ENCODE assay signal across 8 cellular contexts in genomic region chr3:71580636-71581215, GRCh38. TPM values are rescaled to one million over a fixed set of nuclear protein-coding genes. Genes with fewer than 3 reads are reported as not detected.
A peak's percentile ranks its signal among the peaks of the same experiment; 100 is the strongest.
DNase-seq lines count a peak whose midpoint lies in the region; ATAC-seq, FAIRE-seq and TF ChIP-seq lines count a peak whose summit lies in the region.

No MANE protein-coding gene starts in this region.

- peak overlapping the region; percentile 94 for H3K4me3 Mint-ChIP-seq in activated T-helper 17 cell treated with anti-CD3 and anti-CD28 coated beads, Interleukin-2, amount 50 U/mL, for 72 hours

- H3K4me1 ChIP-seq in keratinocyte (ENCODE audit: control insufficient read depth, extremely low read depth, insufficient read depth, low read length): peaks cover 34% of the 10 kb centered on the region
- H3K4me1 ChIP-seq in stomach smooth muscle (ENCODE audit: control insufficient read depth, insufficient read depth, low read length): peaks cover 11% of the 10 kb centered on the region

- no peak for TF ChIP-seq CTCF in keratinocyte (optimal IDR thresholded peaks at IDR 0.05 in 1 of 3, IDR thresholded peaks at IDR 0.05 in 1 of 3, conservative IDR thresholded peaks at IDR 0.05 in 1 of 3; ENCODE audit: extremely low read depth in 1 of 3, insufficient read depth in 2 of 3, low read length in 3 of 3)

- H3K9me1 ChIP-seq in keratinocyte (ENCODE audit: control insufficient read depth, extremely low read depth, insufficient read depth, low read length): no peaks in the 10 kb centered on the region

- H3K79me2 ChIP-seq in keratinocyte (ENCODE audit: control insufficient read depth, insufficient read depth, low read length): peaks cover 6% of the 10 kb centered on the region

- DNase-seq in SIG-M5 treated with dmso at 0.1 percent for 504 hours (lab: John Stamatoyannopoulos, UW; ENCODE audit: unreplicated experiment): peak; percentile 36
- DNase-seq in SIG-M5 (lab: John Stamatoyannopoulos, UW): no peak
- no peak for DNase-seq in keratinocyte (ENCODE audit: low read depth, low spot score)
- DNase-seq in UCSD-AML1 (lab: John Stamatoyannopoulos, UW; ENCODE audit: unreplicated experiment): no peak
- no peak for DNase-seq in activated CD4-positive, alpha-beta T cell treated with anti-CD3 and anti-CD28 coated beads, Interleukin-2, amount 50 U/mL, for 1 hour
- DNase-seq in putamen (ENCODE audit: low spot score): no peak

- H3K27ac Mint-ChIP-seq in activated T-helper 17 cell treated with anti-CD3 and anti-CD28 coated beads, Interleukin-2, amount 50 U/mL, for 72 hours: peak overlapping the region; percentile 97

- peaks cover 44% of the 10 kb centered on the region for H3K36me3 Mint-ChIP-seq in activated T-helper 17 cell treated with anti-CD3 and anti-CD28 coated beads, Interleukin-2, amount 50 U/mL, for 72 hours (ENCODE audit: low read depth)

- no peaks in the 10 kb centered on the region for H3K9me3 Mint-ChIP-seq in activated T-helper 17 cell treated with anti-CD3 and anti-CD28 coated beads, Interleukin-2, amount 50 U/mL, for 72 hours

- H3K9me3 ChIP-seq in keratinocyte (ENCODE audit: control insufficient read depth, low read depth, low read length) (no peaks in the 10 kb centered on the region), stomach smooth muscle (ENCODE audit: control insufficient read depth in 2 of 2, low read length in 2 of 2) (no peaks in the 10 kb centered on the region)

- no peak for FAIRE-seq in keratinocyte (lab: Jason Lieb, UNC)

- H4K20me1 ChIP-seq in keratinocyte (ENCODE audit: control insufficient read depth, extremely low read depth, insufficient read depth, low read length): no peaks in the 10 kb centered on the region

- H3K27ac ChIP-seq in keratinocyte (ENCODE audit: control insufficient read depth, insufficient read depth, low read length): no peak overlapping the region
- peak overlapping the region; percentile 95 for H3K27ac ChIP-seq in stomach smooth muscle (ENCODE audit: low read length)

- dilution Hi-C loops in keratinocyte (cut with MboI; ENCODE audit: extremely low pct_ligation_motif_present, low sequenced_read_pairs): no loop called here

- H3K9ac ChIP-seq in keratinocyte (ENCODE audit: control insufficient read depth, extremely low read depth, insufficient read depth, low read length) (peak overlapping the region; percentile 77), stomach smooth muscle (ENCODE audit: low read length in 2 of 2) (peak overlapping the region; percentile 91 to 95)

- ATAC-seq in activated T-helper 17 cell treated with anti-CD3 and anti-CD28 coated beads, Interleukin-2, amount 50 U/mL, for 72 hours (replicated peaks): no peak

- H3K27me3 ChIP-seq in keratinocyte (ENCODE audit: control insufficient read depth, extremely low read depth, insufficient read depth, low read length) (no peaks in the 10 kb centered on the region), stomach smooth muscle (ENCODE audit: control insufficient read depth in 1 of 2, insufficient read depth in 2 of 2, low read length in 2 of 2) (no peaks in the 10 kb centered on the region)

- H3K27me3 Mint-ChIP-seq in activated T-helper 17 cell treated with anti-CD3 and anti-CD28 coated beads, Interleukin-2, amount 50 U/mL, for 72 hours: no peaks in the 10 kb centered on the region

- peak overlapping the region; percentile 90 for H3K4me2 ChIP-seq in keratinocyte (ENCODE audit: control insufficient read depth, extremely low read depth, insufficient read depth, low read depth, low read length)

- H2AFZ ChIP-seq in keratinocyte (ENCODE audit: control insufficient read depth, low read length): peak overlapping the region; percentile 88

- H3K4me1 Mint-ChIP-seq in activated T-helper 17 cell treated with anti-CD3 and anti-CD28 coated beads, Interleukin-2, amount 50 U/mL, for 72 hours: peaks cover 14% of the 10 kb centered on the region

- H3K36me3 ChIP-seq in keratinocyte (ENCODE audit: control insufficient read depth in 2 of 2, extremely low read depth in 1 of 2, insufficient read depth in 2 of 2, low read length in 2 of 2): no peaks in the 10 kb centered on the region
- no peaks in the 10 kb centered on the region for H3K36me3 ChIP-seq in stomach smooth muscle (ENCODE audit: control insufficient read depth in 2 of 2, insufficient read depth in 2 of 2, low read length in 2 of 2)

- H3K4me3 ChIP-seq in keratinocyte (ENCODE audit: control insufficient read depth in 2 of 3, extremely low read depth in 1 of 3, insufficient read depth in 2 of 3, low read depth in 1 of 3, low read length in 3 of 3): peak overlapping the region; percentile 65 to 89 (median 73)
- H3K4me3 ChIP-seq in stomach smooth muscle (ENCODE audit: low read length in 2 of 2): peak overlapping the region; percentile 91 to 92

RNA-seq across cellular contexts. Expression of gene FOXP1, which starts 2.8 kb away (rescaled TPM):
- total RNA-seq in activated T-helper 17 cell treated with anti-CD3 and anti-CD28 coated beads, Interleukin-2, amount 50 U/mL, for 72 hours: 100 to 1,000 TPM; 101 to 171 TPM
- polyA plus RNA-seq in keratinocyte: 6.2 to 27.3 TPM (median 14.6 TPM) in 3 replicates
- polyA plus RNA-seq in keratinocyte (2011; ENCODE audit: low read depth): 22.8 TPM
- 6.8 and 8.3 TPM in 2 replicates for polyA plus RNA-seq in keratinocyte (2011; cell fraction: cytosol; rRNA removed)
- polyA plus RNA-seq in keratinocyte (2011; cell fraction: nucleus; rRNA removed): 10.6 and 11.1 TPM in 2 replicates
- 8.2 and 18.3 TPM in 2 replicates for polyA plus RNA-seq in keratinocyte (2012; ENCODE audit: low replicate concordance)
- 42.3 to 72.2 TPM (median 54.6 TPM) in 3 replicates for polyA minus RNA-seq in keratinocyte
- polyA minus RNA-seq in keratinocyte (2011; cell fraction: cytosol; rRNA and poly(A)+ RNA removed): 27.4 TPM
- polyA minus RNA-seq in keratinocyte (2011; cell fraction: nucleus; rRNA and poly(A)+ RNA removed): 32.2 and 47.0 TPM in 2 replicates
